16 cellular contexts compared by ENCODE assay signal in genomic region chrX:88397551-88397950, GRCh38.
"Had no signal": no experiment of that assay in that cellular context is flagged by ENCODE, and none has a peak within 500 bp of the region (broad histone marks: within the 10 kb centered on the region; RNA-seq: fewer than 3 reads in every experiment).

No MANE protein-coding gene starts in this region.

- H3K4me1 Mint-ChIP-seq: naive thymus-derived CD8-positive, alpha-beta T cell had no signal

- ATAC-seq: body of pancreas; effector memory CD8-positive, alpha-beta T cell; left cardiac atrium; lower lobe of right lung; mucosa of descending colon; naive thymus-derived CD8-positive, alpha-beta T cell had no signal

- H3K4me3 ChIP-seq: body of pancreas, lower lobe of right lung, mucosa of descending colon, sigmoid colon, suprapubic skin, upper lobe of left lung had no signal

- DNase-seq: activated CD4-positive, CD25-positive, alpha-beta regulatory T cell; activated naive CD4-positive, alpha-beta T cell treated with anti-CD3 and anti-CD28 coated beads, Interleukin-2, amount 50 U/mL, for 16 hours; body of pancreas; central memory CD4-positive, alpha-beta T cell; effector memory CD8-positive, alpha-beta T cell; erythroblast; hypothalamus; left cardiac atrium; lower lobe of right lung; mucosa of descending colon; naive thymus-derived CD8-positive, alpha-beta T cell; sigmoid colon; stimulated activated CD4-positive, alpha-beta T cell treated with anti-CD3 and anti-CD28 coated beads, Interleukin-2, amount 100 ng/mL, for 48 hours; stimulated activated naive CD4-positive, alpha-beta T cell treated with Interleukin-2 at 50 U/mL for 16 hours; upper lobe of left lung had no signal

- H3K27me3 ChIP-seq: body of pancreas, sigmoid colon, suprapubic skin, upper lobe of left lung had no signal

- H3K4me1 ChIP-seq: body of pancreas, lower lobe of right lung, sigmoid colon, suprapubic skin, upper lobe of left lung had no signal

- H3K9me3 ChIP-seq: body of pancreas, lower lobe of right lung, mucosa of descending colon, sigmoid colon, suprapubic skin, upper lobe of left lung had no signal

- H3K4me3 Mint-ChIP-seq: effector memory CD8-positive, alpha-beta T cell; naive thymus-derived CD8-positive, alpha-beta T cell had no signal

- H3K27ac ChIP-seq: body of pancreas, lower lobe of right lung, sigmoid colon, suprapubic skin, upper lobe of left lung had no signal

- H3K27me3 Mint-ChIP-seq: effector memory CD8-positive, alpha-beta T cell; naive thymus-derived CD8-positive, alpha-beta T cell had no signal

- H3K27ac Mint-ChIP-seq: effector memory CD8-positive, alpha-beta T cell; naive thymus-derived CD8-positive, alpha-beta T cell had no signal

- H3K36me3 Mint-ChIP-seq: naive thymus-derived CD8-positive, alpha-beta T cell had no signal

- H3K9me3 Mint-ChIP-seq: effector memory CD8-positive, alpha-beta T cell; naive thymus-derived CD8-positive, alpha-beta T cell had no signal

- H3K36me3 ChIP-seq: lower lobe of right lung, sigmoid colon, suprapubic skin, upper lobe of left lung had no signal
